ENCODE assay signal across 8 cellular contexts in the genomic region with DNA sequence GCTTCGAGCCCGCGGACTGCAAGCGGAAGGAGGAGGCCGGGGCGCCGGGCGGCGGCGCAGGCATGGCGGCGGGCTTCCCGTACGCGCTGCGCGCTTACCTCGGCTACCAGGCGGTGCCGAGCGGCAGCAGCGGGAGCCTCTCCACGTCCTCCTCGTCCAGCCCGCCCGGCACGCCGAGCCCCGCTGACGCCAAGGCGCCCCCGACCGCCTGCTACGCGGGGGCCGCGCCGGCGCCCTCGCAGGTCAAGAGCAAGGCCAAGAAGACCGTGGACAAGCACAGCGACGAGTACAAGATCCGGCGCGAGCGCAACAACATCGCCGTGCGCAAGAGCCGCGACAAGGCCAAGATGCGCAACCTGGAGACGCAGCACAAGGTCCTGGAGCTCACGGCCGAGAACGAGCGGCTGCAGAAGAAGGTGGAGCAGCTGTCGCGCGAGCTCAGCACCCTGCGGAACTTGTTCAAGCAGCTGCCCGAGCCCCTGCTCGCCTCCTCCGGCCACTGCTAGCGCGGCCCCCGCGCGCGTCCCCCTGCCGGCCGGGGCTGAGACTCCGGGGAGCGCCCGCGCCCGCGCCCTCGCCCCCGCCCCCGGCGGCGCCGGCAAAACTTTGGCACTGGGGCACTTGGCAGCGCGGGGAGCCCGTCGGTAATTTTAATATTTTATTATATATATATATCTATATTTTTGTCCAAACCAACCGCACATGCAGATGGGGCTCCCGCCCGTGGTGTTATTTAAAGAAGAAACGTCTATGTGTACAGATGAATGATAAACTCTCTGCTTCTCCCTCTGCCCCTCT. TPM values are rescaled to one million over a fixed set of nuclear protein-coding genes. Genes with fewer than 3 reads are reported as not detected.
DNase-seq lines count a peak whose midpoint lies in the region; ATAC-seq and TF ChIP-seq lines count a peak whose summit lies in the region.

No MANE protein-coding gene starts in this region.

- H3K4me1 Mint-ChIP-seq in activated CD8-positive, alpha-beta T cell treated with anti-CD3 and anti-CD28 coated beads, Interleukin-2, amount 10 ng/mL, durations not matched to agents 7 days and 5 days (ENCODE audit: low read depth), result peaks cover 30% of the 10 kb centered on the region
- peaks cover 40% of the 10 kb centered on the region for H3K4me1 Mint-ChIP-seq in endodermal cell

- peaks cover 27% of the 10 kb centered on the region for H3K36me3 Mint-ChIP-seq in activated CD8-positive, alpha-beta T cell treated with anti-CD3 and anti-CD28 coated beads, Interleukin-2, amount 10 ng/mL, durations not matched to agents 7 days and 5 days (ENCODE audit: low read depth)
- H3K36me3 Mint-ChIP-seq in endodermal cell (ENCODE audit: low read depth), result no peaks in the 10 kb centered on the region

- H3K4me1 ChIP-seq in endodermal cell (ENCODE audit: control insufficient read depth, insufficient read depth, low read length), result peaks cover 20% of the 10 kb centered on the region
- H3K4me1 ChIP-seq in muscle layer of duodenum (ENCODE audit: control insufficient read depth in 1 of 2, insufficient read depth in 2 of 2, low read length in 2 of 2), result peaks cover 8 to 14% of the 10 kb centered on the region in 2 donors
- peaks cover 24 to 60% (median 43%) of the 10 kb centered on the region in 4 donors for H3K4me1 ChIP-seq in stomach

- ATAC-seq in activated CD8-positive, alpha-beta T cell treated with anti-CD3 and anti-CD28 coated beads, Interleukin-2, amount 10 ng/mL, durations not matched to agents 7 days and 5 days, result peak; percentile 41
- ATAC-seq in GM18519 (IDR thresholded peaks at IDR 0.05; ENCODE audit: low FRiP score, unreplicated experiment), result no peak

- TF ChIP-seq POLR2A in GM10847 (IDR thresholded peaks at IDR 0.05; ENCODE audit: extremely low read depth, insufficient read length) (peak; percentile 21), stomach (IDR thresholded peaks at IDR 0.05) (no peak)

- H3K27me3 ChIP-seq in endodermal cell (ENCODE audit: control insufficient read depth, insufficient read depth, low read length, poor library complexity, severe bottlenecking), result no peaks in the 10 kb centered on the region
- H3K27me3 ChIP-seq in muscle layer of duodenum (ENCODE audit: low read depth, low read length), result no peaks in the 10 kb centered on the region
- H3K27me3 ChIP-seq in stomach, result no peaks in the 10 kb centered on the region

- H3K27ac ChIP-seq in endodermal cell (ENCODE audit: low read depth, low read length) (peak overlapping the region; percentile 44), muscle layer of duodenum (ENCODE audit: low read length) (peak overlapping the region; percentile 94), stomach (peak overlapping the region; percentile 97 to 99 (median 99))

- peak overlapping the region; percentile 95 for H3K4me3 Mint-ChIP-seq in activated CD8-positive, alpha-beta T cell treated with anti-CD3 and anti-CD28 coated beads, Interleukin-2, amount 10 ng/mL, durations not matched to agents 7 days and 5 days
- H3K4me3 Mint-ChIP-seq in endodermal cell, result peak overlapping the region; percentile 73

- peak overlapping the region; percentile 77 for H3K9ac ChIP-seq in endodermal cell (ENCODE audit: extremely low read depth, low read length, poor library complexity, severe bottlenecking)

- TF ChIP-seq CTCF in endodermal cell (conservative IDR thresholded peaks at IDR 0.05) (peak; percentile 80), stomach (IDR thresholded peaks at IDR 0.05) (peak in 2 of 7 experiments; percentile 30 to 56)

- no peaks in the 10 kb centered on the region for H3K36me3 ChIP-seq in endodermal cell (ENCODE audit: control insufficient read depth, insufficient read depth, low read length)
- peaks cover 17 to 23% of the 10 kb centered on the region in 2 donors for H3K36me3 ChIP-seq in muscle layer of duodenum (ENCODE audit: control insufficient read depth in 1 of 2, insufficient read depth in 2 of 2, low read length in 2 of 2)
- H3K36me3 ChIP-seq in stomach, result peaks cover 9 to 31% (median 15%) of the 10 kb centered on the region in 4 donors

- CTCF ChIA-PET in HEK293T (lab: Yijun Ruan, JAX), result interaction anchor here (0.6 to 1.4 kb wide), 3 partner anchors 92 to 273 kb away, joined by 3 read pairs; no protein-coding TSS in a partner anchor
- CTCF ChIA-PET in activated CD8-positive, alpha-beta T cell treated with anti-CD3 and anti-CD28 coated beads, Interleukin-2, amount 10 ng/mL, durations not matched to agents 7 days and 5 days (lab: Charles Lee), result interaction anchor here (0.7 to 2.6 kb wide), 14 partner anchors 14 to 327 kb away, joined by 3 to 9 read pairs (median 3); no protein-coding TSS in a partner anchor

- H3K4me3 ChIP-seq in endodermal cell (ENCODE audit: low read length) (peak overlapping the region; percentile 90), muscle layer of duodenum (ENCODE audit: low read depth in 1 of 2, low read length in 2 of 2) (peak overlapping the region; percentile 87 to 89), stomach (peak overlapping the region; percentile 90 to 97 (median 92))

- H3K27me3 Mint-ChIP-seq in activated CD8-positive, alpha-beta T cell treated with anti-CD3 and anti-CD28 coated beads, Interleukin-2, amount 10 ng/mL, durations not matched to agents 7 days and 5 days (ENCODE audit: low read depth), result no peaks in the 10 kb centered on the region
- peaks cover 6% of the 10 kb centered on the region for H3K27me3 Mint-ChIP-seq in endodermal cell (ENCODE audit: insufficient read depth)

- DNase-seq in HEK293T (ENCODE audit: extremely low spot score) (peak; percentile 59), NCI-H2196 treated with DMSO at 0.1 percent for 48 hours (lab: John Stamatoyannopoulos, UW; ENCODE audit: unreplicated experiment) (peak; percentile 16), endodermal cell (peak; percentile 84), stomach (peak; percentile 47)
- DNase-seq in activated CD8-positive, alpha-beta T cell treated with anti-CD3 and anti-CD28 coated beads, Interleukin-2, amount 10 ng/mL, durations not matched to agents 7 days and 5 days, result peak; percentile 70

- POLR2A ChIA-PET in HEK293T (lab: Yijun Ruan, JAX), result interaction anchor here (0.6 to 2.3 kb wide), 14 partner anchors 9 to 289 kb away, joined by 3 to 24 read pairs (median 3); no protein-coding TSS in a partner anchor
- POLR2A ChIA-PET in activated CD8-positive, alpha-beta T cell treated with anti-CD3 and anti-CD28 coated beads, Interleukin-2, amount 10 ng/mL, durations not matched to agents 7 days and 5 days (lab: Charles Lee), result interaction anchor here (0.5 to 1.8 kb wide), 15 partner anchors 9 to 790 kb away, joined by 3 to 7 read pairs (median 3); partner anchors contain the start of gene PEDS1

- no peaks in the 10 kb centered on the region for H3K9me3 Mint-ChIP-seq in activated CD8-positive, alpha-beta T cell treated with anti-CD3 and anti-CD28 coated beads, Interleukin-2, amount 10 ng/mL, durations not matched to agents 7 days and 5 days (ENCODE audit: insufficient read depth)
- H3K9me3 Mint-ChIP-seq in endodermal cell, result no peaks in the 10 kb centered on the region

- TF ChIP-seq EP300 in stomach (IDR thresholded peaks at IDR 0.05), result no peak

- 0% methylated on average over 35 to 87 of the region's 93 CpGs for WGBS in endodermal cell (ENCODE audit: insufficient coverage in 1 of 2, insufficient read length in 1 of 2), 2 experiments
- WGBS in stomach, 5 donors, result 0 to 1% (median 0%) methylated on average over 18 to 93 of the region's 93 CpGs

- H3K27ac Mint-ChIP-seq in activated CD8-positive, alpha-beta T cell treated with anti-CD3 and anti-CD28 coated beads, Interleukin-2, amount 10 ng/mL, durations not matched to agents 7 days and 5 days, result peak overlapping the region; percentile 98
- H3K27ac Mint-ChIP-seq in endodermal cell, result peak overlapping the region; percentile 91

- H3K9me3 ChIP-seq in endodermal cell (ENCODE audit: control insufficient read depth, low read length) (no peaks in the 10 kb centered on the region), muscle layer of duodenum (ENCODE audit: control insufficient read depth in 1 of 2, low read length in 2 of 2) (no peaks in the 10 kb centered on the region), stomach (no peaks in the 10 kb centered on the region)

- intact Hi-C loops in stomach (cut with DNase I; ENCODE audit: low total_unique reads), result no loop called here

TF ChIP-seq in HEK293T, 16 proteins besides CTCF, POLR2A, EP300 and RAD21 (continues in another document):
- no peak for TF ChIP-seq CTBP1 (IDR thresholded peaks at IDR 0.05; ENCODE audit: borderline replicate concordance)
- no peak for TF ChIP-seq FOXA1 (IDR thresholded peaks at IDR 0.05)
- TF ChIP-seq FOXM1 (IDR thresholded peaks at IDR 0.05; ENCODE audit: borderline replicate concordance), result no peak
- no peak for TF ChIP-seq ZNF384 (IDR thresholded peaks at IDR 0.05)
- no peak for TF ChIP-seq TARDBP (IDR thresholded peaks at IDR 0.05)
- no peak for TF ChIP-seq SP1 (IDR thresholded peaks at IDR 0.05)
- no peak for TF ChIP-seq FOXK2 (IDR thresholded peaks at IDR 0.05)
- no peak for TF ChIP-seq ARNT (IDR thresholded peaks at IDR 0.05)
- TF ChIP-seq, protein P1, sequence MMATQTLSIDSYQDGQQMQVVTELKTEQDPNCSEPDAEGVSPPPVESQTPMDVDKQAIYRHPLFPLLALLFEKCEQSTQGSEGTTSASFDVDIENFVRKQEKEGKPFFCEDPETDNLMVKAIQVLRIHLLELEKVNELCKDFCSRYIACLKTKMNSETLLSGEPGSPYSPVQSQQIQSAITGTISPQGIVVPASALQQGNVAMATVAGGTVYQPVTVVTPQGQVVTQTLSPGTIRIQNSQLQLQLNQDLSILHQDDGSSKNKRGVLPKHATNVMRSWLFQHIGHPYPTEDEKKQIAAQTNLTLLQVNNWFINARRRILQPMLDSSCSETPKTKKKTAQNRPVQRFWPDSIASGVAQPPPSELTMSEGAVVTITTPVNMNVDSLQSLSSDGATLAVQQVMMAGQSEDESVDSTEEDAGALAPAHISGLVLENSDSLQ (IDR thresholded peaks at IDR 0.05), result no peak
- TF ChIP-seq L3MBTL2 (conservative IDR thresholded peaks at IDR 0.05), result no peak
- TF ChIP-seq BHLHE40 (IDR thresholded peaks at IDR 0.05; ENCODE audit: borderline replicate concordance), result no peak
- TF ChIP-seq SUZ12 (IDR thresholded peaks at IDR 0.05), result no peak
- no peak for TF ChIP-seq LEF1 (IDR thresholded peaks at IDR 0.05; ENCODE audit: borderline replicate concordance)

RNA-seq across cellular contexts. Expression of gene CEBPB, which starts 1.1 kb away (rescaled TPM):
- total RNA-seq in activated CD8-positive, alpha-beta T cell treated with anti-CD3 and anti-CD28 coated beads, Interleukin-2, amount 10 ng/mL, durations not matched to agents 7 days and 5 days, result 10 to 100 TPM; 28.8 to 32.0 TPM
- total RNA-seq in endodermal cell (10 to 100 TPM; 14.9 to 15.1 TPM), stomach (100 to 1,000 TPM in 2 of 5 donors, 10 to 100 TPM in 3; 21.1 to 200 (median 37.1) TPM)
- 11.9 TPM for polyA plus RNA-seq in endodermal cell (2013, experiment 1 of 2)
- 8.9 TPM for polyA plus RNA-seq in endodermal cell (2013, experiment 2 of 2)
- 10 to 100 TPM; 24.5 to 41.5 (median 30.2) TPM for polyA plus RNA-seq in stomach

RNA-seq across cellular contexts. Expression of gene PEDS1, which starts 38.2 kb away (rescaled TPM):
- total RNA-seq in activated CD8-positive, alpha-beta T cell treated with anti-CD3 and anti-CD28 coated beads, Interleukin-2, amount 10 ng/mL, durations not matched to agents 7 days and 5 days, result 10 to 100 TPM; 28.7 to 30.2 TPM
- total RNA-seq in endodermal cell, result 10 to 100 TPM; 28.0 to 30.9 TPM
- 27.7 TPM for polyA plus RNA-seq in endodermal cell (2013, experiment 1 of 2)
- 22.7 TPM for polyA plus RNA-seq in endodermal cell (2013, experiment 2 of 2)
- 10 to 100 TPM in 3 of 5 donors, 1 to 10 TPM in 2; 1.8 to 79.4 (median 19.4) TPM for total RNA-seq in stomach
- polyA plus RNA-seq in stomach, result 10 to 100 TPM; 10.5 to 28.7 (median 15.5) TPM

Comparison
In these comparisons a context has a peak if more than half of its experiments do, and no peak if none do; other contexts are left out.
1. DNase-seq: peak in every context shown above with its lines; median percentile 84 in endodermal cell; 70 in activated CD8-positive, alpha-beta T cell treated with anti-CD3 and anti-CD28 coated beads, Interleukin-2, amount 10 ng/mL, durations not matched to agents 7 days and 5 days; 59 in HEK293T; 47 in stomach; 16 in NCI-H2196 treated with DMSO at 0.1 percent for 48 hours.
2. H3K27ac ChIP-seq: peak in every context shown above with its lines; median percentile 99 in stomach; 94 in muscle layer of duodenum; 44 in endodermal cell.